ENCODE assay signal across 8 cellular contexts in the genomic region with DNA sequence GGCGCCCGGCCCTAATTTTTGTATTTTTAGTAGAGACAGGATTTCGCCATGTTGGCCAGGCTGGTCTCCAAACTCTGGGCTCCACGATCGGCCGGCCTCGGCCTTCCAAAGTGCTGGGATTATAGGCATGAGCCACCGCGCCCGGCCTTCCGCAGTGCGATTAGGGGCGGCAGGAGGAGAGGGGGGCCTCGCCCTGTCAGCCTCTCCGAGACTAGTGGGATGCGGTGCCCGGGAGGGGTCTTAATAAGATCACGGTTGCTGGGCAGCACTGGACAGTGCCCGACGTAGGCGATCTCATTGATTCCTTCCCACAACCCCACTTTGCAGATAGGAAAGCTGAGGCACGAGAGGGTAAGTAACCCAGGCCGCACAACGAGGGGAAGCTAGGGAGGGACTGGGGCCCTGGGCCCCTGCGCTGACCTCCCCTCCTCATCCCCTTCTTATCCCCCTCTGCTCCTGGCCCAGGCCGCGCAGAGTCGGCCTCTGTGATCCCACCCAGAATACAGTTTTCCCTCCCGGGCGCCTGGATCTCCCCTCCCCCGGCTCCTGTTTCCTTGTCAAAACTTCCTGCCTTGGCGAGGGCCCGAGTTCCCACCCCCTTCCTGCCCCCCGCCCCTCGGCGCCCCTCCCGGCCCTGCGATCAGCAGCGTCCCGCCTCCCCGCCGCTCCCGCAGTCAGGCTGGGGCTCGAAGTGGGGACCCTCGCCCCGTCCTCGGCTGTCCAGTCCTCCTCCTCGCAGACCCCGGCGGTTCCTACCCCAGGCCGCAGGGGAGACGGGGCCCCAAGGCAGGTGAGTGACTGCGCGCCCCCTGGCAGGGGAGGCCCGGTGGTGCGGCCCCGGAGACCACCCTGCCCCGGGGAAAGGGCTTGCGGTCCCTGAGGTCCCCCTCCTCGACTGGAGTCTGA. TPM values are rescaled to one million over a fixed set of nuclear protein-coding genes. Genes with fewer than 3 reads are reported as not detected.
DNase-seq lines count a peak whose midpoint lies in the region; FAIRE-seq and TF ChIP-seq lines count a peak whose summit lies in the region.

A gene with protein sequence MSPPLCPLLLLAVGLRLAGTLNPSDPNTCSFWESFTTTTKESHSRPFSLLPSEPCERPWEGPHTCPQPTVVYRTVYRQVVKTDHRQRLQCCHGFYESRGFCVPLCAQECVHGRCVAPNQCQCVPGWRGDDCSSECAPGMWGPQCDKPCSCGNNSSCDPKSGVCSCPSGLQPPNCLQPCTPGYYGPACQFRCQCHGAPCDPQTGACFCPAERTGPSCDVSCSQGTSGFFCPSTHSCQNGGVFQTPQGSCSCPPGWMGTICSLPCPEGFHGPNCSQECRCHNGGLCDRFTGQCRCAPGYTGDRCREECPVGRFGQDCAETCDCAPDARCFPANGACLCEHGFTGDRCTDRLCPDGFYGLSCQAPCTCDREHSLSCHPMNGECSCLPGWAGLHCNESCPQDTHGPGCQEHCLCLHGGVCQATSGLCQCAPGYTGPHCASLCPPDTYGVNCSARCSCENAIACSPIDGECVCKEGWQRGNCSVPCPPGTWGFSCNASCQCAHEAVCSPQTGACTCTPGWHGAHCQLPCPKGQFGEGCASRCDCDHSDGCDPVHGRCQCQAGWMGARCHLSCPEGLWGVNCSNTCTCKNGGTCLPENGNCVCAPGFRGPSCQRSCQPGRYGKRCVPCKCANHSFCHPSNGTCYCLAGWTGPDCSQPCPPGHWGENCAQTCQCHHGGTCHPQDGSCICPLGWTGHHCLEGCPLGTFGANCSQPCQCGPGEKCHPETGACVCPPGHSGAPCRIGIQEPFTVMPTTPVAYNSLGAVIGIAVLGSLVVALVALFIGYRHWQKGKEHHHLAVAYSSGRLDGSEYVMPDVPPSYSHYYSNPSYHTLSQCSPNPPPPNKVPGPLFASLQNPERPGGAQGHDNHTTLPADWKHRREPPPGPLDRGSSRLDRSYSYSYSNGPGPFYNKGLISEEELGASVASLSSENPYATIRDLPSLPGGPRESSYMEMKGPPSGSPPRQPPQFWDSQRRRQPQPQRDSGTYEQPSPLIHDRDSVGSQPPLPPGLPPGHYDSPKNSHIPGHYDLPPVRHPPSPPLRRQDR (plus strand): TSS at position 671 of the 906 bp plus-strand sequence. CDS start 10,209 bp downstream, outside the sequence.

- no CpG with 5 or more reads among the region's 60 CpGs for WGBS in H9 (ENCODE audit: extremely low coverage, insufficient read length, low lambda C conversion rate)

- H3K18ac ChIP-seq in H9 (ENCODE audit: insufficient read length, low read depth, low read length) = no peak within 1 kb of the TSS

- H2BK20ac ChIP-seq in H9 (ENCODE audit: low read depth, low read length, poor library complexity, severe bottlenecking) = no peak within 1 kb of the TSS

- no peak within 1 kb of the TSS for H3K56ac ChIP-seq in H9 (ENCODE audit: insufficient read length, low read depth, low read length)

- H3K4me3 ChIP-seq in iPS-11a (ENCODE audit: low read depth, low read length) (peak within 1 kb of the TSS; percentile 27), skeletal muscle satellite cell (ENCODE audit: low read length) (peak within 1 kb of the TSS; percentile 37)

- H2AFZ ChIP-seq in H9 (ENCODE audit: low read length) = no peak within 1 kb of the TSS

- no peak within 1 kb of the TSS for H3K27ac Mint-ChIP-seq in H9

- H4K5ac ChIP-seq in H9 (ENCODE audit: insufficient read length, low read depth, low read length) = no peak within 1 kb of the TSS

- H3K9ac ChIP-seq in H9 (ENCODE audit: extremely low read depth, insufficient read length, low read length) (no peak within 1 kb of the TSS), skeletal muscle satellite cell (ENCODE audit: low read depth, low read length) (no peak within 1 kb of the TSS)

- FAIRE-seq in H54 (lab: Jason Lieb, UNC) = no peak

- TF ChIP-seq POLR2A in H54 (IDR thresholded peaks at IDR 0.05; ENCODE audit: low read depth, low read length) = no peak

- DNase-seq in H9 (peak; percentile 61), astrocyte of the hippocampus (ENCODE audit: low read depth, low spot score) (peak; percentile 56), AG08395 (ENCODE audit: low spot score) (no peak), KG1 (lab: John Stamatoyannopoulos, UW) (no peak), NCI-H2227 (lab: John Stamatoyannopoulos, UW; ENCODE audit: unreplicated experiment) (no peak), H54 (ENCODE audit: insufficient read length, low spot score) (no peak)

- no peak within 1 kb of the TSS for H4K91ac ChIP-seq in H9 (ENCODE audit: insufficient read length, low read depth, low read length)

- no peaks in the 10 kb centered on the region; a peak in 2 of 5 replicates for H3K9me3 Mint-ChIP-seq in H9

- H3K4me2 ChIP-seq in H9 (ENCODE audit: insufficient read depth, insufficient read length, low read length) (peak within 1 kb of the TSS; percentile 54), skeletal muscle satellite cell (ENCODE audit: low read length) (peak within 1 kb of the TSS; percentile 54)

- no peak within 1 kb of the TSS for H3K4ac ChIP-seq in H9 (ENCODE audit: low read depth, low read length)

- H3K9me3 ChIP-seq in H9 (ENCODE audit: control insufficient read depth, low read depth, low read length) = no peaks in the 10 kb centered on the region
- H3K9me3 ChIP-seq in skeletal muscle satellite cell (replicated peaks; ENCODE audit: low read length) = no peaks in the 10 kb centered on the region

- H3K4me1 ChIP-seq in H9 (ENCODE audit: insufficient read depth, low read length) = no peaks in the 10 kb centered on the region
- peaks cover 33% of the 10 kb centered on the region for H3K4me1 ChIP-seq in skeletal muscle satellite cell (ENCODE audit: control insufficient read depth, insufficient read depth, low read length)

- H2BK5ac ChIP-seq in H9 (ENCODE audit: insufficient read length, low read length) = no peak within 1 kb of the TSS

- H3K23ac ChIP-seq in H9 (ENCODE audit: insufficient read length, low read depth, low read length) = no peak within 1 kb of the TSS

- H3K27me3 ChIP-seq in H9 (ENCODE audit: insufficient read depth, low read length) (peaks cover 21% of the 10 kb centered on the region; the same call in 1 of the 2 replicates), skeletal muscle satellite cell (ENCODE audit: control insufficient read depth, insufficient read depth, low read length) (peaks cover 17% of the 10 kb centered on the region)

- H2BK15ac ChIP-seq in H9 (ENCODE audit: low read depth, low read length) = no peak within 1 kb of the TSS

- H2BK120ac ChIP-seq in H9 (ENCODE audit: low read depth, low read length, poor library complexity, severe bottlenecking) = no peak within 1 kb of the TSS

- H3T11ph ChIP-seq in H9 (ENCODE audit: low read length) = no peak within 1 kb of the TSS

- TF ChIP-seq CTCF in H9 (conservative IDR thresholded peaks at IDR 0.05) = peak; percentile 49

- H3K23me2 ChIP-seq in H9 (ENCODE audit: insufficient read length, low read depth, low read length, poor library complexity, severe bottlenecking) = no peaks in the 10 kb centered on the region

- H3K4me3 Mint-ChIP-seq in H9 = peak within 1 kb of the TSS; percentile 46 to 76

- H3K14ac ChIP-seq in H9 (ENCODE audit: insufficient read depth, low read length) = no peak within 1 kb of the TSS

- H3K36me3 ChIP-seq in skeletal muscle satellite cell (ENCODE audit: insufficient read depth, low read length) = no peaks in the 10 kb centered on the region

- H4K8ac ChIP-seq in H9 (replicated peaks; ENCODE audit: insufficient read length, low read depth, low read length) = no peak within 1 kb of the TSS

- H3K4me1 Mint-ChIP-seq in H9 = peaks cover 21 to 37% of the 10 kb centered on the region in 2 experiments

- no peaks in the 10 kb centered on the region for H4K20me1 ChIP-seq in H9 (ENCODE audit: control insufficient read depth, insufficient read depth, insufficient read length)

- H3K27ac ChIP-seq in H9 (ENCODE audit: insufficient read length, low read depth, low read length) = no peak within 1 kb of the TSS

- H3K79me1 ChIP-seq in H9 (ENCODE audit: insufficient read depth, low read depth, low read length, poor library complexity, severe bottlenecking) = no peaks in the 10 kb centered on the region

- H3K27me3 Mint-ChIP-seq in H9 (ENCODE audit: low read depth) = peaks cover 86% of the 10 kb centered on the region

- no peak within 1 kb of the TSS for H2BK12ac ChIP-seq in H9 (ENCODE audit: insufficient read length, low read depth, low read length)

- no peaks in the 10 kb centered on the region for H3K36me3 Mint-ChIP-seq in H9 (ENCODE audit: insufficient read depth in 1 of 3, low read depth in 3 of 3)

- H2AK5ac ChIP-seq in H9 (ENCODE audit: insufficient read length, low read length) = no peak within 1 kb of the TSS

- H3K79me2 ChIP-seq in H9 (ENCODE audit: insufficient read depth, low read length) = no peaks in the 10 kb centered on the region

RNA-seq across cellular contexts. Expression of the gene that starts here (rescaled TPM):
- total RNA-seq in H9 (2021) = 0.31 and 0.39 TPM in 2 replicates
- total RNA-seq in skeletal muscle satellite cell (2012; rRNA removed) = 0.22 and 1.8 TPM in 2 replicates

Comparison
In these comparisons a context has a peak if more than half of its experiments do, and no peak if none do; other contexts are left out.
1. Peak in DNase-seq and H3K4me2 ChIP-seq in H9; RNA of the gene not detected or under 1 TPM.